Comparison of ENCODE assay signal across 23 cellular contexts in the genomic region with DNA sequence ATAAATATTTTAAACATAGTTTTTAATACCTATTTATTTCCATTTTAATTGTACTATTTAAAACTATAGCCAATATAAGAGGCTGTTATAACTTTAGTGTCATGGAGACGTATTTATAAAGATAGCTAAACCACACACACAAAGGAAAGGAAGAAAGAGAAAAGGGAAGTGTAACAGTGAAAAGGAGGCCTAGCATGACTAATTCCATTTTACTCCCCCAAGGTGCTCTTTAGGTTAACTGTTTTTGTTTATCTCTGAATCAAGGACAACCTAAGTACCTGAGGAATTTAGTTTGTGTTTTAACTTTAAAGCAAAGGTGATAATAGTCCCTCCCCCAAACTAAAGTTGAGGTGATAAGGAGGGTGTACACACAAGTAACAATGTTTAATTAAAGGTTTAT.
"Had no signal": no experiment of that assay in that cellular context is flagged by ENCODE, and none has a peak within 500 bp of the region (broad histone marks: within the 10 kb centered on the region; RNA-seq: fewer than 3 reads in every experiment).

No MANE protein-coding gene starts in this region.

- H3K9me3 Mint-ChIP-seq: activated B cell treated with CpG ODN at 0.5 μM for 24 hours had no signal

- H3K9me3 ChIP-seq: gastrocnemius medialis, mucosa of descending colon, right lobe of liver, testis, transverse colon had no signal

- H3K27ac ChIP-seq: gastrocnemius medialis, left ventricle myocardium inferior, right lobe of liver, testis, transverse colon had no signal

- H3K4me3 ChIP-seq: gastrocnemius medialis, left ventricle myocardium inferior, lung, mucosa of descending colon, right lobe of liver, testis, transverse colon had no signal

- ATAC-seq: activated CD4-positive, alpha-beta T cell treated with anti-CD3 and anti-CD28 coated beads for 36 hours; activated CD8-positive, alpha-beta T cell treated with anti-CD3 and anti-CD28 coated beads, Interleukin-2, amount 10 ng/mL, durations not matched to agents 7 days and 5 days; activated naive CD4-positive, alpha-beta T cell treated with anti-CD3 and anti-CD28 coated beads, Interleukin-2, amount 50 U/mL, for 72 hours; activated T-cell treated with anti-CD3 and anti-CD28 coated beads, Interleukin-2, amount 50 U/mL, for 72 hours; gastrocnemius medialis; mucosa of descending colon; natural killer cell treated with Interleukin-12 subunit alpha and Interleukin-12 subunit beta and Interleukin-15 and Interleukin-18, amount 100 ng/mL, for 72 hours; right lobe of liver; stimulated activated naive CD8-positive, alpha-beta T cell treated with anti-CD3 and anti-CD28 coated beads, Interleukin-15, Interleukin-2, amounts not matched to agents 100 U/mL and 50 U/mL, for 24 hours had no signal

- H3K4me1 Mint-ChIP-seq: activated B cell treated with CpG ODN at 0.5 μM for 24 hours; activated CD4-positive, alpha-beta T cell treated with anti-CD3 and anti-CD28 coated beads for 36 hours had no signal

- H3K27me3 ChIP-seq: gastrocnemius medialis, right lobe of liver, testis, transverse colon had no signal

- H3K27me3 Mint-ChIP-seq: activated B cell treated with CpG ODN at 0.5 μM for 24 hours; activated CD4-positive, alpha-beta T cell treated with anti-CD3 and anti-CD28 coated beads for 36 hours; natural killer cell treated with Interleukin-12 subunit alpha and Interleukin-12 subunit beta and Interleukin-15 and Interleukin-18, amount 100 ng/mL, for 72 hours had no signal

- DNase-seq: activated B cell treated with CpG ODN at 0.5 μM for 24 hours; activated CD4-positive, alpha-beta T cell treated with anti-CD3 and anti-CD28 coated beads for 36 hours; activated CD8-positive, alpha-beta T cell treated with anti-CD3 and anti-CD28 coated beads, Interleukin-2, amount 10 ng/mL, durations not matched to agents 7 days and 5 days; activated naive CD4-positive, alpha-beta T cell; activated T-cell treated with anti-CD3 and anti-CD28 coated beads for 4 hours; activated T-cell treated with anti-CD3 and anti-CD28 coated beads, Interleukin-2, amount 50 U/mL, for 72 hours; anterior cingulate cortex; dermis blood vessel endothelial cell; effector CD4-positive, alpha-beta T cell; gastrocnemius medialis; glutamatergic neuron; islet precursor cell; left ventricle myocardium inferior; mucosa of descending colon; right lobe of liver; stimulated activated CD4-positive, alpha-beta T cell treated with anti-CD3 and anti-CD28 coated beads, Interleukin-4, amount 100 ng/mL, for 1 hour; stimulated activated naive CD8-positive, alpha-beta T cell treated with anti-CD3 and anti-CD28 coated beads, Interleukin-15, Interleukin-2, amounts not matched to agents 100 U/mL and 50 U/mL, for 24 hours; testis; transverse colon had no signal

- H3K27ac Mint-ChIP-seq: activated B cell treated with CpG ODN at 0.5 μM for 24 hours; activated CD4-positive, alpha-beta T cell treated with anti-CD3 and anti-CD28 coated beads for 36 hours; activated CD8-positive, alpha-beta T cell treated with anti-CD3 and anti-CD28 coated beads, Interleukin-2, amount 10 ng/mL, durations not matched to agents 7 days and 5 days; activated naive CD4-positive, alpha-beta T cell treated with anti-CD3 and anti-CD28 coated beads, Interleukin-2, amount 50 U/mL, for 72 hours; activated T-cell treated with anti-CD3 and anti-CD28 coated beads, Interleukin-2, amount 50 U/mL, for 72 hours; natural killer cell treated with Interleukin-12 subunit alpha and Interleukin-12 subunit beta and Interleukin-15 and Interleukin-18, amount 100 ng/mL, for 72 hours; T-helper 2 cell treated with Interferon-gamma antibody and Interleukin-4, amounts not matched to agents 5 μg/mL and 100 μg/mL, for 36 hours had no signal

- H3K36me3 ChIP-seq: gastrocnemius medialis, left ventricle myocardium inferior, right lobe of liver, transverse colon had no signal

- H3K36me3 Mint-ChIP-seq: activated naive CD4-positive, alpha-beta T cell treated with anti-CD3 and anti-CD28 coated beads, Interleukin-2, amount 50 U/mL, for 72 hours had no signal

- H3K4me1 ChIP-seq: gastrocnemius medialis, left ventricle myocardium inferior, right lobe of liver, testis, transverse colon had no signal

- H3K4me3 Mint-ChIP-seq: activated B cell treated with CpG ODN at 0.5 μM for 24 hours; activated CD4-positive, alpha-beta T cell treated with anti-CD3 and anti-CD28 coated beads for 36 hours; activated CD8-positive, alpha-beta T cell treated with anti-CD3 and anti-CD28 coated beads, Interleukin-2, amount 10 ng/mL, durations not matched to agents 7 days and 5 days; activated T-cell treated with anti-CD3 and anti-CD28 coated beads, Interleukin-2, amount 50 U/mL, for 72 hours; natural killer cell treated with Interleukin-12 subunit alpha and Interleukin-12 subunit beta and Interleukin-15 and Interleukin-18, amount 100 ng/mL, for 72 hours; T-helper 2 cell treated with Interferon-gamma antibody and Interleukin-4, amounts not matched to agents 5 μg/mL and 100 μg/mL, for 36 hours had no signal
